ENCODE assay signal across 1 cellular context in the genomic region with DNA sequence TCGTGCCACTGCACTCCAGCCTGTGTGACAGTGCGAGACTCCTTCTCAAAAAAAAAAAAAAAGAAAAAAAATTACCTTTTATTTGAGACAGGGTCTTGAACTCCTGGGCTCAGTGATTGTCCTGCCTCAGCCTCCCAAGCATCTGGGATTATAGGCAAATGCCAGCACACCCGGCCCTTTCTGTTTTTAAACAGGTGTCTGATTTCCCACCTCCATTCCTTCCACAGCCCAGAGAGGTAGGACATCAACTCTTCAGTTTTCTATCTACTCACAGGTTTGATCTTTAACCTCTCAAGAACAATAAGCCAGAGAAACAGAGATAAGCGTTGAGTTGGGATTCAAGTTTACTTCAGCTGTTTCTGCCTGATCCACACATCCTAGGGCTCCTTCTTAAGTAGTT.
TF ChIP-seq lines count a peak whose summit lies in the region.

No MANE protein-coding gene starts in this region.

TF ChIP-seq in HepG2, 621 proteins besides CTCF, POLR2A, EP300 and RAD21:
- TF ChIP-seq HCFC1 (IDR thresholded peaks at IDR 0.05; ENCODE audit: low read depth, low read length) (no peak), RFX3 (CRISPR knock-in tag; IDR thresholded peaks at IDR 0.05) (no peak), ZBTB7A (CRISPR knock-in tag; IDR thresholded peaks at IDR 0.05) (no peak)
- TF ChIP-seq, protein P1, sequence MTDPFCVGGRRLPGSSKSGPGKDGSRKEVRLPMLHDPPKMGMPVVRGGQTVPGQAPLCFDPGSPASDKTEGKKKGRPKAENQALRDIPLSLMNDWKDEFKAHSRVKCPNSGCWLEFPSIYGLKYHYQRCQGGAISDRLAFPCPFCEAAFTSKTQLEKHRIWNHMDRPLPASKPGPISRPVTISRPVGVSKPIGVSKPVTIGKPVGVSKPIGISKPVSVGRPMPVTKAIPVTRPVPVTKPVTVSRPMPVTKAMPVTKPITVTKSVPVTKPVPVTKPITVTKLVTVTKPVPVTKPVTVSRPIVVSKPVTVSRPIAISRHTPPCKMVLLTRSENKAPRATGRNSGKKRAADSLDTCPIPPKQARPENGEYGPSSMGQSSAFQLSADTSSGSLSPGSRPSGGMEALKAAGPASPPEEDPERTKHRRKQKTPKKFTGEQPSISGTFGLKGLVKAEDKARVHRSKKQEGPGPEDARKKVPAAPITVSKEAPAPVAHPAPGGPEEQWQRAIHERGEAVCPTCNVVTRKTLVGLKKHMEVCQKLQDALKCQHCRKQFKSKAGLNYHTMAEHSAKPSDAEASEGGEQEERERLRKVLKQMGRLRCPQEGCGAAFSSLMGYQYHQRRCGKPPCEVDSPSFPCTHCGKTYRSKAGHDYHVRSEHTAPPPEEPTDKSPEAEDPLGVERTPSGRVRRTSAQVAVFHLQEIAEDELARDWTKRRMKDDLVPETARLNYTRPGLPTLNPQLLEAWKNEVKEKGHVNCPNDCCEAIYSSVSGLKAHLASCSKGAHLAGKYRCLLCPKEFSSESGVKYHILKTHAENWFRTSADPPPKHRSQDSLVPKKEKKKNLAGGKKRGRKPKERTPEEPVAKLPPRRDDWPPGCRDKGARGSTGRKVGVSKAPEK (CRISPR knock-in tag; IDR thresholded peaks at IDR 0.05; ENCODE audit: borderline replicate concordance) = no peak
